In genomic region chr9:120151806-120152205, GRCh38 we compare ENCODE assay signal across 15 cellular contexts.
"Had no signal": no experiment of that assay in that cellular context is flagged by ENCODE, and none has a peak within 500 bp of the region (broad histone marks: within the 10 kb centered on the region; RNA-seq: fewer than 3 reads in every experiment).

No MANE protein-coding gene starts in this region.

- H3K9me3 Mint-ChIP-seq: central memory CD8-positive, alpha-beta T cell; dendritic cell treated with granulocyte-macrophage colony-stimulating factor and Interleukin-4, amounts not matched to agents 40 ng/mL and 50 ng/mL, for 4 days; immature natural killer cell had no signal

- H3K9me3 ChIP-seq: psoas muscle had no signal

- H3K27ac Mint-ChIP-seq: activated CD4-positive, alpha-beta T cell treated with anti-CD3 and anti-CD28 coated beads for 36 hours; dendritic cell treated with granulocyte-macrophage colony-stimulating factor and Interleukin-4, amounts not matched to agents 40 ng/mL and 50 ng/mL, for 4 days; immature natural killer cell; naive thymus-derived CD4-positive, alpha-beta T cell; T-cell had no signal

- H3K27ac ChIP-seq: psoas muscle, VCaP had no signal

- H3K4me1 Mint-ChIP-seq: activated CD4-positive, alpha-beta T cell treated with anti-CD3 and anti-CD28 coated beads for 36 hours; central memory CD8-positive, alpha-beta T cell; immature natural killer cell; naive thymus-derived CD4-positive, alpha-beta T cell; T-cell had no signal

- H3K4me3 ChIP-seq: psoas muscle had no signal

- ATAC-seq: activated CD4-positive, alpha-beta T cell treated with anti-CD3 and anti-CD28 coated beads for 36 hours; naive thymus-derived CD4-positive, alpha-beta T cell; T-cell had no signal

- H3K4me3 Mint-ChIP-seq: activated CD4-positive, alpha-beta T cell treated with anti-CD3 and anti-CD28 coated beads for 36 hours; central memory CD8-positive, alpha-beta T cell; dendritic cell treated with granulocyte-macrophage colony-stimulating factor and Interleukin-4, amounts not matched to agents 40 ng/mL and 50 ng/mL, for 4 days; immature natural killer cell; naive thymus-derived CD4-positive, alpha-beta T cell; T-cell had no signal

- H3K4me1 ChIP-seq: psoas muscle had no signal

- H3K36me3 Mint-ChIP-seq: immature natural killer cell; naive thymus-derived CD4-positive, alpha-beta T cell; T-cell had no signal

- H3K27me3 Mint-ChIP-seq: activated CD4-positive, alpha-beta T cell treated with anti-CD3 and anti-CD28 coated beads for 36 hours; central memory CD8-positive, alpha-beta T cell; dendritic cell treated with granulocyte-macrophage colony-stimulating factor and Interleukin-4, amounts not matched to agents 40 ng/mL and 50 ng/mL, for 4 days had no signal

- DNase-seq: activated CD4-positive, alpha-beta T cell treated with anti-CD3 and anti-CD28 coated beads for 36 hours; activated CD8-positive, alpha-beta memory T cell treated with anti-CD3 and anti-CD28 coated beads for 24 hours; activated naive CD4-positive, alpha-beta T cell treated with Interleukin-2 at 50 U/mL for 16 hours; immature natural killer cell; naive thymus-derived CD4-positive, alpha-beta T cell; occipital lobe; stimulated activated CD4-positive, alpha-beta T cell treated with anti-CD3 and anti-CD28 coated beads, Interleukin-2, amount 100 ng/mL, for 48 hours; stimulated activated naive CD4-positive, alpha-beta T cell treated with Interleukin-2 at 50 U/mL for 16 hours; T-cell; T1000; trophoblast cell had no signal
